ENCODE assay signal across 8 cellular contexts in the genomic region with DNA sequence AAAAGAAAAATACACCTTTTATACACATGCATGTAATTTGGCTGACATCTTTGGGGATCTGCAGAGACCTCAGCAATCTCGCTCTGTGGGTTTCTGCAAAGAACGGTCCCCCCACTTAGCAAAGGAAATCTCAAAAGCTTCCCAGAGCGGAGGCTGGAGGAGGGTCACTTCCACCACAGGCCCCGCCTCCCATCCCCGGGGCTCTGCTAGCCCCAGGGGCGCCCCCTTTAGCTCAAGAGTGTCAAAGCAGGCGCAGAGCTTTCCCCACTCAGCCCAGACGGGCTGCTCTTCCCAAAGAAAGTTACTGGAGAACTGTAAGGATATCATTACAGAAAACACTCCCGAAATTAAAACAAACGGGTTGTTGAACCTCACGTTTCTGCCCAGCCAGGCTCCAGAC. TPM values are rescaled to one million over a fixed set of nuclear protein-coding genes. Genes with fewer than 3 reads are reported as not detected.
DNase-seq lines count a peak whose midpoint lies in the region; ATAC-seq and TF ChIP-seq lines count a peak whose summit lies in the region.

No MANE protein-coding gene starts in this region.

- no peak for ATAC-seq in GM19035 (IDR thresholded peaks at IDR 0.05; ENCODE audit: unreplicated experiment)

- TF ChIP-seq CTCF in MCF 10A (IDR thresholded peaks at IDR 0.05; ENCODE audit: unreplicated experiment) (peak; percentile 18), mammary epithelial cell (conservative IDR thresholded peaks at IDR 0.05 in 1 of 2, IDR thresholded peaks at IDR 0.05 in 1 of 2; ENCODE audit: extremely low read depth in 1 of 2, insufficient read depth in 1 of 2, low read depth in 1 of 2, low read length in 2 of 2) (peak in 1 of 2 donors; percentile 5)

- H3K4me1 ChIP-seq in mammary epithelial cell (ENCODE audit: insufficient read depth, low read length) = no peaks in the 10 kb centered on the region
- H3K4me1 ChIP-seq in effector memory CD4-positive, alpha-beta T cell (ENCODE audit: control insufficient read depth, insufficient read depth, low read length, poor library complexity, severe bottlenecking) = no peaks in the 10 kb centered on the region

- H3K27me3 ChIP-seq in mammary epithelial cell (ENCODE audit: insufficient read depth, low read length) = no peaks in the 10 kb centered on the region
- H3K27me3 ChIP-seq in effector memory CD4-positive, alpha-beta T cell (replicated peaks; ENCODE audit: control insufficient read depth, insufficient read depth, low read length, poor library complexity, severe bottlenecking) = no peaks in the 10 kb centered on the region

- H4K20me1 ChIP-seq in mammary epithelial cell (ENCODE audit: insufficient read depth, low read length) = no peaks in the 10 kb centered on the region

- H3K4me3 ChIP-seq in mammary epithelial cell (replicated peaks in 1 of 3; ENCODE audit: insufficient read depth in 1 of 3, low read depth in 2 of 3, low read length in 3 of 3) = no peak overlapping the region
- no peak overlapping the region for H3K4me3 ChIP-seq in effector memory CD4-positive, alpha-beta T cell (ENCODE audit: insufficient read depth, low read depth, low read length, poor library complexity, severe bottlenecking)

- H3K27me3 Mint-ChIP-seq in MCF 10A (ENCODE audit: insufficient read depth, unreplicated experiment) = no peaks in the 10 kb centered on the region

- no peaks in the 10 kb centered on the region for H3K9me3 ChIP-seq in mammary epithelial cell (replicated peaks; ENCODE audit: insufficient read depth, low read length)
- H3K9me3 ChIP-seq in effector memory CD4-positive, alpha-beta T cell (ENCODE audit: control insufficient read depth, low read length) = no peaks in the 10 kb centered on the region

- H3K4me2 ChIP-seq in mammary epithelial cell (ENCODE audit: insufficient read depth, low read depth, low read length) = no peak overlapping the region

- H3K36me3 ChIP-seq in mammary epithelial cell (ENCODE audit: insufficient read depth, low read length) = no peaks in the 10 kb centered on the region
- H3K36me3 ChIP-seq in effector memory CD4-positive, alpha-beta T cell (ENCODE audit: control insufficient read depth, insufficient read depth, low read length) = no peaks in the 10 kb centered on the region

- BruUV-seq in MCF 10A (replicated peaks; lab: Mats Ljungman, UMichigan) = no TSS peak
- no TSS peak for BruUV-seq in mammary epithelial cell (replicated peaks; lab: Mats Ljungman, UMichigan)

- H3K9me3 Mint-ChIP-seq in MCF 10A (ENCODE audit: unreplicated experiment) = no peaks in the 10 kb centered on the region

- no peak overlapping the region for H2AFZ ChIP-seq in mammary epithelial cell (ENCODE audit: low read depth, low read length)

- peaks cover 4% of the 10 kb centered on the region for H3K36me3 Mint-ChIP-seq in MCF 10A (ENCODE audit: insufficient read depth, unreplicated experiment)

- dilution Hi-C loops in mammary epithelial cell (cut with HindIII; ENCODE audit: low sequenced_read_pairs) = no loop called here

- no peak for TF ChIP-seq POLR2A in erythroblast (IDR thresholded peaks at IDR 0.05; ENCODE audit: low read length)

- in situ Hi-C loops in mammary epithelial cell (cut with MboI; ENCODE audit: low sequenced_read_pairs in 2 of 2) = no loop called here

- CTCF ChIA-PET in MCF 10A (lab: Yijun Ruan, JAX) = no interaction called here
- CTCF ChIA-PET in mammary epithelial cell (lab: Charles Lee; ENCODE audit: low non-redundant PET) = no interaction called here

- DNase-seq in MCF 10A (ENCODE audit: unreplicated experiment) = peak; percentile 35
- no peak for DNase-seq in mammary epithelial cell
- peak; percentile 7 to 13 for DNase-seq in SW 1271 (lab: John Stamatoyannopoulos, UW)
- DNase-seq in erythroblast (lab: John Stamatoyannopoulos, UW) = peak; percentile 26 to 36
- DNase-seq in stimulated activated CD8-positive, alpha-beta memory T cell treated with anti-CD3 and anti-CD28 coated beads, Interleukin-12 subunit alpha, Interleukin-12 subunit beta, amount 100 ng/mL, for 24 hours (ENCODE audit: extremely low read depth) = peak; percentile 17
- DNase-seq in effector memory CD4-positive, alpha-beta T cell = no peak
- no peak for DNase-seq in NCI-H2081 treated with DMSO at 0.1 percent for 48 hours (lab: John Stamatoyannopoulos, UW)

- no peaks in the 10 kb centered on the region for H3K79me2 ChIP-seq in mammary epithelial cell (ENCODE audit: insufficient read depth, low read length)

- WGBS in mammary epithelial cell (ENCODE audit: low coverage, missing lambda C conversion rate) = 58% methylated on average over 7 of the region's 11 CpGs

- H3K4me3 Mint-ChIP-seq in MCF 10A (ENCODE audit: unreplicated experiment) = no peak overlapping the region

- POLR2A ChIA-PET in MCF 10A (lab: Yijun Ruan, JAX) = no interaction called here

- no peak overlapping the region for H3K27ac ChIP-seq in mammary epithelial cell (ENCODE audit: insufficient read depth, low read depth, low read length)
- no peak overlapping the region for H3K27ac ChIP-seq in effector memory CD4-positive, alpha-beta T cell (ENCODE audit: insufficient read depth, low read length, poor library complexity, severe bottlenecking)

- no peaks in the 10 kb centered on the region for H3K4me1 Mint-ChIP-seq in MCF 10A (ENCODE audit: insufficient read depth, unreplicated experiment)

- no peak overlapping the region for H3K9ac ChIP-seq in mammary epithelial cell (ENCODE audit: insufficient read depth, low read length)

- intact Hi-C loops in MCF 10A (cut with micrococcal nuclease) = no loop called here
- intact Hi-C loops in mammary epithelial cell (cut with micrococcal nuclease) = no loop called here

- no peak overlapping the region for H3K27ac Mint-ChIP-seq in MCF 10A (ENCODE audit: low read depth, unreplicated experiment)

RNA-seq across cellular contexts. Expression of gene SLC13A5, which starts 11.4 kb away (rescaled TPM):
- total RNA-seq in MCF 10A (2022) (not detected in 2 replicates), mammary epithelial cell (under 1 TPM in 1 of 2 donors, not detected in 1; 0.67 TPM)
- polyA plus RNA-seq in mammary epithelial cell = 0.20 TPM
- polyA minus RNA-seq in mammary epithelial cell = not detected

RNA-seq across cellular contexts. Expression of gene C17orf100, which starts 50.2 kb away (rescaled TPM):
- total RNA-seq in MCF 10A (2022) (1.4 and 1.7 TPM in 2 replicates), mammary epithelial cell (1 to 10 TPM in 1 of 2 donors, under 1 TPM in 1; 0.67 to 2.5 TPM)
- polyA plus RNA-seq in mammary epithelial cell = 0.77 TPM
- not detected for polyA minus RNA-seq in mammary epithelial cell

RNA-seq across cellular contexts. Expression of gene MED31, which starts 50.3 kb away (rescaled TPM):
- total RNA-seq in MCF 10A (2022) (17.7 and 17.8 TPM in 2 replicates), mammary epithelial cell (10 to 100 TPM in 1 of 2 donors, 1 to 10 TPM in 1; 8.3 to 21.0 TPM)
- polyA plus RNA-seq in mammary epithelial cell = 21.7 TPM
- 16.2 TPM for polyA minus RNA-seq in mammary epithelial cell

RNA-seq across cellular contexts. Expression of gene XAF1, which starts 54.1 kb away (rescaled TPM):
- total RNA-seq in MCF 10A (2022) = not detected in 2 replicates
- total RNA-seq in mammary epithelial cell = 1 to 10 TPM in 1 of 2 donors, under 1 TPM in 1; 0.71 to 8.7 TPM
- polyA plus RNA-seq in mammary epithelial cell = 0.14 TPM
- not detected for polyA minus RNA-seq in mammary epithelial cell

Comparison
In these comparisons a context has a peak if more than half of its experiments do, and no peak if none do; other contexts are left out.
1. DNase-seq: peak in MCF 10A (single experiment), SW 1271 (2 of 2), erythroblast (2 of 2) and stimulated activated CD8-positive, alpha-beta memory T cell treated with anti-CD3 and anti-CD28 coated beads, Interleukin-12 subunit alpha, Interleukin-12 subunit beta, amount 100 ng/mL, for 24 hours (single experiment); none in mammary epithelial cell (single experiment), effector memory CD4-positive, alpha-beta T cell (0 of 3) and NCI-H2081 treated with DMSO at 0.1 percent for 48 hours (single experiment).